9 cellular contexts compared by ENCODE assay signal in the genomic region with DNA sequence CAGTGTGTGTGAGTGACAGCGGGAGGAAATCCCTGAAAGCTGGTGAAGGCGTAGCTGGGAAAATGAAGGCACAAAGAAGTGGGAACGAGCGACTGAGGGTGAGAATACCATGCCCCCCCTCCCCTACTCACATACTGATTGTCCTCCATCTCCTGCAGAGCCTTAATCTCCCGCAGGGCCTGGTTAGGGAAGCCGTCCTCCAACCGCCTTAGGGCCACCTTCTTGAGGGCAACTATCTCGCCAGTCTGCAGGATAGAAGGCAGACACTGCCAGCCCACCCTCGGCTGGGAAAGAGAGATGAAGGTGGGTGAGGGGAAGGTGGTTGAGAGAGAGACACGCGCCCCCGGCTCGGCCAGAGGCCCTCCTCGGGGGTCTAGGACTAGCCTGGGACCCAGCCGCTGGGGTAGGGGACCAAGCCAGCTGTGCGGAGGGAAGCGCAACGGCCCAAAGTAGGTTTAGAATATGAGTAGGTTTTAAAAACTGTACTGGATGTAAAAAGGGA. TPM values are rescaled to one million over a fixed set of nuclear protein-coding genes. Genes with fewer than 3 reads are reported as not detected.
A peak's percentile ranks its signal among the peaks of the same experiment; 100 is the strongest.
DNase-seq lines count a peak whose midpoint lies in the region; TF ChIP-seq lines count a peak whose summit lies in the region.
"Had no signal": no experiment of that assay in that cellular context is flagged by ENCODE, and none has a peak within 500 bp of the region (broad histone marks: within the 10 kb centered on the region; RNA-seq: fewer than 3 reads in every experiment).

No MANE protein-coding gene starts in this region.

- no peak for TF ChIP-seq POLR2A in thyroid gland (IDR thresholded peaks at IDR 0.05)

- H3K4me3 ChIP-seq in thyroid gland (replicated peaks in 1 of 3), result peak overlapping the region; percentile 54 to 68 (median 63)

- peaks cover 2% of the 10 kb centered on the region for H3K9me3 Mint-ChIP-seq in activated CD4-positive, alpha-beta T cell treated with anti-CD3 and anti-CD28 coated beads, Interleukin-2, amount 10 ng/mL, durations not matched to agents 7 days and 5 days
- H3K9me3 Mint-ChIP-seq: activated naive CD4-positive, alpha-beta T cell treated with anti-CD3 and anti-CD28 coated beads, Interleukin-2, amount 50 U/mL, for 72 hours had no signal

- no peaks in the 10 kb centered on the region for H3K9me3 ChIP-seq in thyroid gland

- H3K27me3 ChIP-seq in layer of hippocampus (ENCODE audit: control insufficient read depth, insufficient read depth, low read length) (no peaks in the 10 kb centered on the region), thyroid gland (no peaks in the 10 kb centered on the region)

- H3K36me3 ChIP-seq in thyroid gland, result no peaks in the 10 kb centered on the region

- H3K4me1 ChIP-seq in thyroid gland, result peaks cover 8 to 11% of the 10 kb centered on the region in 2 donors

- WGBS in thyroid gland, 2 donors, result 28 to 44% methylated on average over 9 to 18 of the region's 18 CpGs

- H3K4me3 Mint-ChIP-seq in activated CD4-positive, alpha-beta T cell treated with anti-CD3 and anti-CD28 coated beads, Interleukin-2, amount 10 ng/mL, durations not matched to agents 7 days and 5 days, result peak overlapping the region; percentile 92

- H3K36me3 Mint-ChIP-seq in activated CD4-positive, alpha-beta T cell treated with anti-CD3 and anti-CD28 coated beads, Interleukin-2, amount 10 ng/mL, durations not matched to agents 7 days and 5 days (ENCODE audit: low read depth), result no peaks in the 10 kb centered on the region

- POLR2A ChIA-PET in activated CD4-positive, alpha-beta T cell treated with anti-CD3 and anti-CD28 coated beads, Interleukin-2, amount 10 ng/mL, durations not matched to agents 7 days and 5 days (lab: Charles Lee), result no interaction called here

- DNase-seq in activated CD4-positive, alpha-beta T cell treated with anti-CD3 and anti-CD28 coated beads, Interleukin-2, amount 10 ng/mL, durations not matched to agents 7 days and 5 days, result no peak
- DNase-seq in activated CD4-positive, alpha-beta T cell treated with anti-CD3 and anti-CD28 coated beads for 4 hours, result no peak
- DNase-seq in thyroid gland (no peak), NCI-H510A treated with DMSO at 0.1 percent for 48 hours (lab: John Stamatoyannopoulos, UW) (no peak), mesenteric fat pad (ENCODE audit: low spot score) (no peak), amniotic stem cell (lab: John Stamatoyannopoulos, UW) (no peak)

- peaks cover 3% of the 10 kb centered on the region for H3K27me3 Mint-ChIP-seq in activated CD4-positive, alpha-beta T cell treated with anti-CD3 and anti-CD28 coated beads, Interleukin-2, amount 10 ng/mL, durations not matched to agents 7 days and 5 days

- intact Hi-C loops in thyroid gland (cut with DNase I), result no loop called here

- H3K27ac ChIP-seq in angular gyrus (ENCODE audit: low read depth, low read length) (peak overlapping the region; percentile 88), layer of hippocampus (ENCODE audit: low read depth, low read length) (peak overlapping the region; percentile 88), thyroid gland (peak overlapping the region; percentile 29 to 74 (median 62))

- H3K4me1 Mint-ChIP-seq in activated CD4-positive, alpha-beta T cell treated with anti-CD3 and anti-CD28 coated beads, Interleukin-2, amount 10 ng/mL, durations not matched to agents 7 days and 5 days, result peaks cover 14% of the 10 kb centered on the region

- CTCF ChIA-PET in activated CD4-positive, alpha-beta T cell treated with anti-CD3 and anti-CD28 coated beads, Interleukin-2, amount 10 ng/mL, durations not matched to agents 7 days and 5 days (lab: Charles Lee), result interaction anchor here (1.5 kb wide), 1 partner anchor 14 kb away, joined by 4 read pairs; no protein-coding TSS in a partner anchor

- peak overlapping the region; percentile 95 for H3K27ac Mint-ChIP-seq in activated CD4-positive, alpha-beta T cell treated with anti-CD3 and anti-CD28 coated beads, Interleukin-2, amount 10 ng/mL, durations not matched to agents 7 days and 5 days

- TF ChIP-seq CTCF in thyroid gland (IDR thresholded peaks at IDR 0.05), result no peak

RNA-seq across cellular contexts. Expression of gene CDK20, which starts 0.5 kb away (rescaled TPM):
- total RNA-seq in activated CD4-positive, alpha-beta T cell treated with anti-CD3 and anti-CD28 coated beads, Interleukin-2, amount 10 ng/mL, durations not matched to agents 7 days and 5 days, result 1 to 10 TPM; 1.4 to 1.5 TPM
- 10 to 100 TPM; 11.4 to 18.6 (median 14.3) TPM for total RNA-seq in thyroid gland
- 3.7 TPM for total RNA-seq in mesenteric fat pad

RNA-seq across cellular contexts. Expression of gene SPATA31C1, which starts 56.1 kb away (rescaled TPM):
- total RNA-seq in activated CD4-positive, alpha-beta T cell treated with anti-CD3 and anti-CD28 coated beads, Interleukin-2, amount 10 ng/mL, durations not matched to agents 7 days and 5 days, result not detected
- total RNA-seq in thyroid gland, result not detected
- total RNA-seq in mesenteric fat pad, result not detected
- total RNA-seq: activated naive CD4-positive, alpha-beta T cell treated with anti-CD3 and anti-CD28 coated beads, Interleukin-2, amount 50 U/mL, for 72 hours had no signal
